In the genomic region with DNA sequence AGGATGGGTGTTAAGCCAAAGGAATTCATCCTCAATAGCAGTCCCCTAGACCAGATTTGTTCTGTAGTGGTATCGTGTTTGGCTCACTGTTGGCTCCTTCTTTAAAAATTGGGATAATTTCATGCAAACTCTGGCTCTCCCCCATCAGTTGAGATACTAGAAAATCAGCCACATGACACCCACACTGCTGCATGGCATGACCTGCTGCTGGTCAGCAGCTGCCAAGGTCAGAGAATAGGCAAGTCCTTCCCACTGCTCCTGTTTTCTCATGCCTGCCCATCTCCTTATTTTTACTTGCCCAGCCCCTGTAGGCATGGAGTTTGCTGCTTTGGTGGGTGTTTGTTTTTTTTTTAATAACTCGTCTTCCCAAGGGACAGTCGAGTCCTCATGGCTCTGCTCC, we compare ENCODE assay signal across 9 cellular contexts. TPM values are rescaled to one million over a fixed set of nuclear protein-coding genes. Genes with fewer than 3 reads are reported as not detected.
DNase-seq lines count a peak whose midpoint lies in the region; ATAC-seq, FAIRE-seq and TF ChIP-seq lines count a peak whose summit lies in the region.
"Had no signal": no experiment of that assay in that cellular context is flagged by ENCODE, and none has a peak within 500 bp of the region (broad histone marks: within the 10 kb centered on the region; RNA-seq: fewer than 3 reads in every experiment).

No MANE protein-coding gene starts in this region.

- H3K4me3 ChIP-seq in AG04449 (ENCODE audit: low read depth, low read length) (peak overlapping the region; percentile 99), KMS-11 (IDR thresholded peaks at IDR 0.05; ENCODE audit: insufficient read depth, low read depth, low read length) (no peak overlapping the region), mucosa of rectum (ENCODE audit: low read length in 2 of 2) (peak overlapping the region; percentile 76 to 99), pancreas (peak overlapping the region in 2 of 4 donors; percentile 74 to 80)

- H3K36me3 ChIP-seq in KMS-11 (ENCODE audit: insufficient read depth): peaks cover 11% of the 10 kb centered on the region; the same call in 1 of the 2 replicates
- peaks cover 19 to 21% of the 10 kb centered on the region in 2 donors for H3K36me3 ChIP-seq in mucosa of rectum (ENCODE audit: control insufficient read depth in 2 of 2, insufficient read depth in 2 of 2, low read length in 2 of 2)
- peaks cover 6 to 21% (median 15%) of the 10 kb centered on the region in 3 donors for H3K36me3 ChIP-seq in pancreas

- H3K4me2 ChIP-seq in KMS-11: peak overlapping the region; percentile 94

- H3K27ac ChIP-seq in KMS-11 (peak overlapping the region; percentile 67), mucosa of rectum (ENCODE audit: low read depth in 2 of 2, low read length in 2 of 2) (no peak overlapping the region), pancreas (no peak overlapping the region)

- ATAC-seq in esophagus mucosa (no peak), HG03354 (IDR thresholded peaks at IDR 0.05; ENCODE audit: poor library complexity, severe bottlenecking, unreplicated experiment) (no peak), pancreas (no peak), HG02588 (IDR thresholded peaks at IDR 0.05; ENCODE audit: unreplicated experiment) (no peak)

- FAIRE-seq in pancreas (lab: Jason Lieb, UNC): no peak
- FAIRE-seq: colon had no signal

- DNase-seq in AG04449 (ENCODE audit: low read depth, low spot score) (no peak), MCF 10A (ENCODE audit: unreplicated experiment) (no peak), pancreas (no peak)

- peak overlapping the region; percentile 96 for H3K27ac Mint-ChIP-seq in MCF 10A (ENCODE audit: low read depth, unreplicated experiment)

- peak overlapping the region; percentile 80 for H2AFZ ChIP-seq in KMS-11 (ENCODE audit: low read depth)

- peak overlapping the region; percentile 95 for H3K4me3 Mint-ChIP-seq in MCF 10A (ENCODE audit: unreplicated experiment)

- no peaks in the 10 kb centered on the region for H3K27me3 Mint-ChIP-seq in MCF 10A (ENCODE audit: insufficient read depth, unreplicated experiment)

- H3K27me3 ChIP-seq in KMS-11 (ENCODE audit: insufficient read depth, low read depth) (no peaks in the 10 kb centered on the region), mucosa of rectum (ENCODE audit: control insufficient read depth in 2 of 2, insufficient read depth in 2 of 2, low read length in 2 of 2) (no peaks in the 10 kb centered on the region), pancreas (no peaks in the 10 kb centered on the region)

- no peak for TF ChIP-seq CTCF in AG04449 (IDR thresholded peaks at IDR 0.05; ENCODE audit: insufficient read depth, low read length, missing control alignments)
- no peak for TF ChIP-seq CTCF in KMS-11 (conservative IDR thresholded peaks at IDR 0.05; ENCODE audit: low read depth, low read length)
- no peak for TF ChIP-seq CTCF in MCF 10A (IDR thresholded peaks at IDR 0.05; ENCODE audit: unreplicated experiment)
- TF ChIP-seq CTCF in pancreas (IDR thresholded peaks at IDR 0.05): no peak

- peaks cover 30% of the 10 kb centered on the region for H3K79me2 ChIP-seq in KMS-11 (ENCODE audit: insufficient read depth, low read depth)

- intact Hi-C loops in MCF 10A (cut with micrococcal nuclease) (no loop called here), pancreas (cut with DNase I) (no loop called here)

- H3K4me1 ChIP-seq in KMS-11 (ENCODE audit: low read depth, poor library complexity, severe bottlenecking) (peaks cover 25% of the 10 kb centered on the region), mucosa of rectum (ENCODE audit: control insufficient read depth in 2 of 2, insufficient read depth in 2 of 2, low read length in 2 of 2) (peaks cover 9 to 14% of the 10 kb centered on the region in 2 donors), pancreas (peaks cover 3 to 15% (median 7%) of the 10 kb centered on the region in 3 donors)

- H3K36me3 Mint-ChIP-seq in MCF 10A (ENCODE audit: insufficient read depth, unreplicated experiment): peaks cover 44% of the 10 kb centered on the region

- H3K9me3 Mint-ChIP-seq in MCF 10A (ENCODE audit: unreplicated experiment): no peaks in the 10 kb centered on the region

- BruUV-seq in MCF 10A (replicated peaks; lab: Mats Ljungman, UMichigan): no TSS peak

- H3K4me1 Mint-ChIP-seq in MCF 10A (ENCODE audit: insufficient read depth, unreplicated experiment): peaks cover 25% of the 10 kb centered on the region

- 69 to 75% methylated on average over 3 of the region's 3 CpGs for WGBS in pancreas, 2 donors

- CTCF ChIA-PET in AG04449 (lab: Yijun Ruan, JAX): interaction anchor here (0.9 to 4.3 kb wide), 3 partner anchors 10 to 204 kb away, joined by 3 to 18 read pairs (median 6); no protein-coding TSS in a partner anchor
- CTCF ChIA-PET in MCF 10A (lab: Yijun Ruan, JAX): interaction anchor here (0.6 to 2.1 kb wide), 7 partner anchors 14 to 1142 kb away, joined by 3 to 6 read pairs (median 3); no protein-coding TSS in a partner anchor

- POLR2A ChIA-PET in AG04449 (lab: Yijun Ruan, JAX): no interaction called here
- POLR2A ChIA-PET in MCF 10A (lab: Yijun Ruan, JAX): interaction anchor here (0.6 to 5.0 kb wide), 15 partner anchors 10 to 229 kb away, joined by 3 to 78 read pairs (median 8); partner anchors contain the start of genes CIAO1 and NCAPH

- no peaks in the 10 kb centered on the region for H4K20me1 ChIP-seq in KMS-11 (ENCODE audit: insufficient read depth)

- H3K9ac ChIP-seq in KMS-11: peak overlapping the region; percentile 77; the same call in 1 of the 2 replicates
- peak overlapping the region; percentile 26 to 88 for H3K9ac ChIP-seq in mucosa of rectum (ENCODE audit: low read depth in 1 of 2, low read length in 2 of 2)

- no peaks in the 10 kb centered on the region for H3K9me3 ChIP-seq in mucosa of rectum (ENCODE audit: control insufficient read depth in 2 of 2, low read length in 2 of 2)
- H3K9me3 ChIP-seq in pancreas: no peaks in the 10 kb centered on the region

RNA-seq across cellular contexts. Expression of gene SNRNP200, which starts 1.0 kb away (rescaled TPM):
- total RNA-seq in MCF 10A (2022) (115 and 116 TPM in 2 replicates), esophagus mucosa (66.6 TPM), pancreas (10 to 100 TPM; 42.1 to 60.1 (median 47.8) TPM)
- 10 to 100 TPM; 51.4 to 87.7 TPM for polyA plus RNA-seq in pancreas

RNA-seq across cellular contexts. Expression of gene ITPRIPL1, which starts 18.7 kb away (rescaled TPM):
- total RNA-seq in MCF 10A (2022): not detected in 2 replicates
- 1.8 TPM for total RNA-seq in esophagus mucosa
- 1 to 10 TPM in 2 of 6 donors, under 1 TPM in 4; 0.39 to 1.4 (median 0.77) TPM for total RNA-seq in pancreas
- under 1 TPM; 0.38 to 0.49 TPM for polyA plus RNA-seq in pancreas

RNA-seq across cellular contexts. Expression of gene NCAPH, which starts 29.2 kb away (rescaled TPM):
- total RNA-seq in MCF 10A (2022) (10.7 and 11.5 TPM in 2 replicates), esophagus mucosa (11.7 TPM), pancreas (under 1 TPM; 0.12 to 0.81 (median 0.39) TPM)
- under 1 TPM; 0.05 to 0.23 TPM for polyA plus RNA-seq in pancreas

RNA-seq across cellular contexts. Expression of gene CIAO1, which starts 40.3 kb away (rescaled TPM):
- total RNA-seq in MCF 10A (2022) (62.3 and 63.3 TPM in 2 replicates), esophagus mucosa (43.2 TPM), pancreas (10 to 100 TPM; 25.2 to 34.4 (median 29.3) TPM)
- 10 to 100 TPM; 25.0 to 40.0 TPM for polyA plus RNA-seq in pancreas

RNA-seq across cellular contexts. Expression of gene TMEM127, which starts 40.6 kb away (rescaled TPM):
- 31.5 and 40.0 TPM in 2 replicates for total RNA-seq in MCF 10A (2022)
- total RNA-seq in esophagus mucosa: 34.3 TPM
- 10 to 100 TPM; 20.1 to 38.4 (median 24.9) TPM for total RNA-seq in pancreas
- 10 to 100 TPM in 1 of 2 donors, 1 to 10 TPM in 1; 8.2 to 12.6 TPM for polyA plus RNA-seq in pancreas
